In genomic region chr10:71319042-71319799, GRCh38 we compare ENCODE assay signal across 8 cellular contexts. TPM values are rescaled to one million over a fixed set of nuclear protein-coding genes. Genes with fewer than 3 reads are reported as not detected.
DNase-seq lines count a peak whose midpoint lies in the region; ATAC-seq and TF ChIP-seq lines count a peak whose summit lies in the region.

SLC29A3 (plus strand) TSS chr10:71319259; CDS start chr10:71319310, 51 bp downstream.

- peak in 1 of 2 donors; percentile 25 for TF ChIP-seq POLR2A in suprapubic skin (IDR thresholded peaks at IDR 0.05)

- WGBS in suprapubic skin, result 1% methylated on average over 48 of the region's 62 CpGs

- ATAC-seq in GM21717 (IDR thresholded peaks at IDR 0.05; ENCODE audit: unreplicated experiment), result peak; percentile 70

- DNase-seq in DMS79 treated with DMSO at 0.1 percent for 48 hours (lab: John Stamatoyannopoulos, UW) (peak; percentile 52), Kasumi-1 (lab: John Stamatoyannopoulos, UW) (peak; percentile 93), SJSA1 (ENCODE audit: low read depth in 1 of 2, low spot score in 2 of 2) (peak; percentile 65 to 72), globus pallidus (ENCODE audit: low spot score) (peak; percentile 84), occipital lobe (lab: John Stamatoyannopoulos, UW) (peak; percentile 76), suprapubic skin (ENCODE audit: low spot score in 2 of 2) (peak; percentile 86 to 90)
- DNase-seq in activated naive CD4-positive, alpha-beta T cell treated with Interleukin-2 at 50 U/mL for 16 hours, result peak; percentile 90

- no peaks in the 10 kb centered on the region for H3K36me3 ChIP-seq in SJSA1
- peaks cover 8% of the 10 kb centered on the region for H3K36me3 ChIP-seq in suprapubic skin

- H3K27ac ChIP-seq in SJSA1 (no peak within 1 kb of the TSS), suprapubic skin (peak within 1 kb of the TSS; percentile 56)

- TF ChIP-seq EP300 in suprapubic skin (IDR thresholded peaks at IDR 0.05), result no peak

- TF ChIP-seq CTCF in suprapubic skin (IDR thresholded peaks at IDR 0.05), result peak in 1 of 2 donors; percentile 52

- H3K4me1 ChIP-seq in SJSA1 (replicated peaks), result peaks cover 3% of the 10 kb centered on the region
- peaks cover 21% of the 10 kb centered on the region for H3K4me1 ChIP-seq in suprapubic skin

- H3K4me3 ChIP-seq in SJSA1 (peak within 1 kb of the TSS; percentile 51), suprapubic skin (peak within 1 kb of the TSS; percentile 62)

- H3K27me3 ChIP-seq in SJSA1 (replicated peaks), result no peaks in the 10 kb centered on the region
- no peaks in the 10 kb centered on the region for H3K27me3 ChIP-seq in suprapubic skin

- H3K9me3 ChIP-seq in SJSA1 (replicated peaks) (no peaks in the 10 kb centered on the region), suprapubic skin (no peaks in the 10 kb centered on the region)

RNA-seq across cellular contexts. Expression of gene SLC29A3, which starts in this region (rescaled TPM):
- 0.88 and 1.1 TPM in 2 replicates for total RNA-seq in SJSA1 (2014; rRNA removed; shearing (Covaris generic))
- total RNA-seq in occipital lobe (0.78 TPM), suprapubic skin (1 to 10 TPM; 1.3 to 2.8 (median 2.2) TPM)

Comparison
In these comparisons a context has a peak if more than half of its experiments do, and no peak if none do; other contexts are left out.
1. Peak in DNase-seq in occipital lobe; RNA of the gene not detected or under 1 TPM.